ENCODE assay signal across 17 cellular contexts in the genomic region with DNA sequence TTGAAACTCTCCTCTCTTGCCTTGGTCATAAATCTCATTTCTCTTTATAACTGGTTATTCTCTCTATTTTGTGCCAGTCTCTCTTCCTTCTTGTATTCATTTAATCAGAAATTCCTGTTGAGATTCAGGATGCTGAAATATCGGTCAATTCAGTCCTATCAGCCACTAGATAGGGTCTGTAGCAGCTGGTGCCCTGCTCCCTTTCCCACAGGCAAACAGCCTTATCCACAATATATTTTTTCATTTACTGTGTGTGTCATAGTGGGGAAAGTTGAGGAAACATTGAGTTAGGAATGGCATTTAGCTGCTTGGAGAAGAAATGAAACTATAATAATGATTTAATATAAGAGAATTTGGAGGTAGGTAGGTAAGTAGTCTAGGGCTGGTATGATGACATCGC.
A peak's percentile ranks its signal among the peaks of the same experiment; 100 is the strongest.
DNase-seq lines count a peak whose midpoint lies in the region; ATAC-seq and TF ChIP-seq lines count a peak whose summit lies in the region.
"Had no signal": no experiment of that assay in that cellular context is flagged by ENCODE, and none has a peak within 500 bp of the region (broad histone marks: within the 10 kb centered on the region; RNA-seq: fewer than 3 reads in every experiment).

No MANE protein-coding gene starts in this region.

- H3K4me1 Mint-ChIP-seq in T-helper 2 cell treated with Interferon-gamma antibody and Interleukin-4, amounts not matched to agents 5 μg/mL and 100 μg/mL, for 36 hours (ENCODE audit: low read depth) = peaks cover 54% of the 10 kb centered on the region
- H3K4me1 Mint-ChIP-seq in CD8-positive, alpha-beta T cell (ENCODE audit: low read depth) = peaks cover 77% of the 10 kb centered on the region
- peaks cover 62% of the 10 kb centered on the region for H3K4me1 Mint-ChIP-seq in activated naive CD8-positive, alpha-beta T cell treated with anti-CD3 and anti-CD28 coated beads for 36 hours
- peaks cover 13% of the 10 kb centered on the region for H3K4me1 Mint-ChIP-seq in nephron progenitor cell

- no peak overlapping the region for H3K4me3 Mint-ChIP-seq in T-helper 2 cell treated with Interferon-gamma antibody and Interleukin-4, amounts not matched to agents 5 μg/mL and 100 μg/mL, for 36 hours
- H3K4me3 Mint-ChIP-seq in CD8-positive, alpha-beta T cell = no peak overlapping the region
- H3K4me3 Mint-ChIP-seq in activated naive CD8-positive, alpha-beta T cell treated with anti-CD3 and anti-CD28 coated beads for 36 hours = no peak overlapping the region
- H3K4me3 Mint-ChIP-seq in nephron progenitor cell = no peak overlapping the region

- no peak overlapping the region for H3K27ac ChIP-seq in CD8-positive, alpha-beta T cell (ENCODE audit: low read depth, low read length)
- H3K27ac ChIP-seq: 22Rv1, KMS-11 had no signal

- H3K36me3 ChIP-seq in CD8-positive, alpha-beta T cell (ENCODE audit: insufficient read depth, low read length) = peaks cover 5% of the 10 kb centered on the region

- H3K27me3 Mint-ChIP-seq in T-helper 2 cell treated with Interferon-gamma antibody and Interleukin-4, amounts not matched to agents 5 μg/mL and 100 μg/mL, for 36 hours (ENCODE audit: low read depth) = no peaks in the 10 kb centered on the region
- H3K27me3 Mint-ChIP-seq in CD8-positive, alpha-beta T cell (ENCODE audit: low read depth) = no peaks in the 10 kb centered on the region
- H3K27me3 Mint-ChIP-seq in activated naive CD8-positive, alpha-beta T cell treated with anti-CD3 and anti-CD28 coated beads for 36 hours = no peaks in the 10 kb centered on the region
- peaks cover 2% of the 10 kb centered on the region for H3K27me3 Mint-ChIP-seq in nephron progenitor cell (ENCODE audit: low read depth, poor library complexity)

- ATAC-seq in CD8-positive, alpha-beta T cell = no peak
- no peak for ATAC-seq in GM21390 (IDR thresholded peaks at IDR 0.05; ENCODE audit: unreplicated experiment)
- ATAC-seq: GM12878, Panc1, Right ventricle myocardium inferior had no signal

- no peak overlapping the region for H3K4me3 ChIP-seq in CD8-positive, alpha-beta T cell (ENCODE audit: low read depth, low read length)
- H3K4me3 ChIP-seq: GM12878 had no signal

- peaks cover 89% of the 10 kb centered on the region for H3K4me1 ChIP-seq in CD8-positive, alpha-beta T cell (ENCODE audit: insufficient read depth, low read length)

- intact Hi-C loops in CD8-positive, alpha-beta T cell (cut with DNase I, micrococcal nuclease) = no loop called here

- H3K27ac Mint-ChIP-seq in T-helper 2 cell treated with Interferon-gamma antibody and Interleukin-4, amounts not matched to agents 5 μg/mL and 100 μg/mL, for 36 hours = peak overlapping the region; percentile 28
- H3K27ac Mint-ChIP-seq in CD8-positive, alpha-beta T cell = peak overlapping the region; percentile 86
- peak overlapping the region; percentile 21 for H3K27ac Mint-ChIP-seq in activated naive CD8-positive, alpha-beta T cell treated with anti-CD3 and anti-CD28 coated beads for 36 hours
- peak overlapping the region; percentile 29 for H3K27ac Mint-ChIP-seq in nephron progenitor cell

- no peaks in the 10 kb centered on the region for H3K27me3 ChIP-seq in CD8-positive, alpha-beta T cell (ENCODE audit: insufficient read depth, low read length)

- no peak for DNase-seq in T-helper 2 cell treated with Interferon-gamma antibody and Interleukin-4, amounts not matched to agents 5 μg/mL and 100 μg/mL, for 36 hours (ENCODE audit: low spot score)
- no peak for DNase-seq in T-helper 2 cell
- no peak for DNase-seq in CD8-positive, alpha-beta T cell
- no peak for DNase-seq in activated naive CD8-positive, alpha-beta T cell treated with anti-CD3 and anti-CD28 coated beads for 36 hours
- DNase-seq in nephron progenitor cell = no peak
- no peak for DNase-seq in NCI-H510A treated with DMSO at 0.1 percent for 48 hours (lab: John Stamatoyannopoulos, UW)
- DNase-seq in COR-L47 (lab: John Stamatoyannopoulos, UW) = no peak
- DNase-seq: Caco-2, NCI-H1092 treated with DMSO at 0.1 percent for 48 hours, NCI-H187, NCI-H2171 had no signal

- CTCF ChIA-PET in CD8-positive, alpha-beta T cell (lab: Charles Lee) = interaction anchor here (0.6 to 1.5 kb wide), 3 partner anchors 19 to 199 kb away, joined by 4 to 5 read pairs (median 4); no protein-coding TSS in a partner anchor

- POLR2A ChIA-PET in CD8-positive, alpha-beta T cell (lab: Charles Lee) = interaction anchor here (0.5 kb wide), 1 partner anchor 86 kb away, joined by 3 read pairs; no protein-coding TSS in a partner anchor

- no peak for TF ChIP-seq CTCF in CD8-positive, alpha-beta T cell (IDR thresholded peaks at IDR 0.05)
- TF ChIP-seq CTCF in nephron progenitor cell (IDR thresholded peaks at IDR 0.05) = no peak

- H3K36me3 Mint-ChIP-seq in T-helper 2 cell treated with Interferon-gamma antibody and Interleukin-4, amounts not matched to agents 5 μg/mL and 100 μg/mL, for 36 hours (ENCODE audit: low read depth) = peaks cover 33% of the 10 kb centered on the region
- H3K36me3 Mint-ChIP-seq in CD8-positive, alpha-beta T cell = peaks cover 16% of the 10 kb centered on the region
- peaks cover 38% of the 10 kb centered on the region for H3K36me3 Mint-ChIP-seq in activated naive CD8-positive, alpha-beta T cell treated with anti-CD3 and anti-CD28 coated beads for 36 hours
- peaks cover 48% of the 10 kb centered on the region for H3K36me3 Mint-ChIP-seq in nephron progenitor cell (ENCODE audit: low read depth)

- no peaks in the 10 kb centered on the region for H3K9me3 Mint-ChIP-seq in T-helper 2 cell treated with Interferon-gamma antibody and Interleukin-4, amounts not matched to agents 5 μg/mL and 100 μg/mL, for 36 hours
- no peaks in the 10 kb centered on the region for H3K9me3 Mint-ChIP-seq in CD8-positive, alpha-beta T cell
- no peaks in the 10 kb centered on the region for H3K9me3 Mint-ChIP-seq in activated naive CD8-positive, alpha-beta T cell treated with anti-CD3 and anti-CD28 coated beads for 36 hours
- no peaks in the 10 kb centered on the region for H3K9me3 Mint-ChIP-seq in nephron progenitor cell

- H3K9me3 ChIP-seq in CD8-positive, alpha-beta T cell (ENCODE audit: low read length) = no peaks in the 10 kb centered on the region
- H3K9me3 ChIP-seq: Caco-2 had no signal

Comparison
In these comparisons a context has a peak if more than half of its experiments do, and no peak if none do; other contexts are left out.
1. H3K27ac Mint-ChIP-seq: peak in every context shown above with its lines; median percentile 86 in CD8-positive, alpha-beta T cell; 29 in nephron progenitor cell; 28 in T-helper 2 cell treated with Interferon-gamma antibody and Interleukin-4, amounts not matched to agents 5 μg/mL and 100 μg/mL, for 36 hours; 21 in activated naive CD8-positive, alpha-beta T cell treated with anti-CD3 and anti-CD28 coated beads for 36 hours.